Comparison of ENCODE assay signal across 23 cellular contexts in the genomic region with DNA sequence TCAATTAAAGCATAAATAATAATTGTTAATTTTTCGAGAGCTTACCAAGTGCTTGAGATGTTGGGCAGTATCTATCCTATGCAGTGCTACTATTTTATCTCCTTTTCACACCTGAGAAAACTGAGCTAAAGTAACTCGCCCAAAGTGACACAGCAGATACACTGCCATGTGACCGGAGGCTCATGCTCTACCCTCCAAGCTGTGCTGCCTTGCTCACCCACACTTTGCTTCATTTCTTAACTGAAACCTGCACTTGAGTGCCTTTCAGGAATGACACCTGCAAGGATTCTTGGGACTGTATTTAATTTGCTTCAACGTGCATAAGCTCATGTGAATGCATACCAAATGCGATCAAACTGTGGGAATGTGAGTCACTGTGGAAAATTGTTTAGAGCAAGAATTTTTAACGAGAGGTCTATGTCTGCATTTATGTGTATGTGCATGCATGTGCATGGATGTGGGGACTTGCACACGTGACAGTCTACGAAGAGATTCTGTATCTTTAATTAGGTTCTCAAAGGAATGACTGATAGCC.
"Had no signal": no experiment of that assay in that cellular context is flagged by ENCODE, and none has a peak within 500 bp of the region (broad histone marks: within the 10 kb centered on the region; RNA-seq: fewer than 3 reads in every experiment).

No MANE protein-coding gene starts in this region.

- H3K27ac ChIP-seq: gastrocnemius medialis, heart left ventricle, hepatocyte, lower lobe of right lung, prostate gland, sigmoid colon, thoracic aorta, tibial nerve, upper lobe of right lung, vagina had no signal

- H3K4me1 ChIP-seq: gastrocnemius medialis, heart left ventricle, lower lobe of right lung, prostate gland, sigmoid colon, tibial nerve, upper lobe of right lung, vagina had no signal

- H3K36me3 ChIP-seq: gastrocnemius medialis, heart left ventricle, lower lobe of right lung, prostate gland, sigmoid colon, thoracic aorta, tibial nerve, upper lobe of right lung, vagina had no signal

- ATAC-seq: esophagus mucosa; gastrocnemius medialis; heart left ventricle; left colon; left ventricle myocardium superior; lower lobe of right lung; naive thymus-derived CD8-positive, alpha-beta T cell; right cardiac atrium; stimulated activated effector memory CD8-positive, alpha-beta T cell treated with anti-CD3 and anti-CD28 coated beads, Interleukin-12 subunit alpha, Interleukin-12 subunit beta, amount 100 ng/mL, for 72 hours; stimulated activated naive CD8-positive, alpha-beta T cell treated with anti-CD3 and anti-CD28 coated beads, Interleukin-15, Interleukin-2, amounts not matched to agents 100 U/mL and 50 U/mL, for 24 hours; upper lobe of right lung had no signal

- H3K4me3 ChIP-seq: dorsolateral prefrontal cortex, gastrocnemius medialis, heart left ventricle, hepatocyte, lower lobe of right lung, prostate gland, sigmoid colon, thoracic aorta, tibial nerve, upper lobe of right lung, vagina had no signal

- H3K4me2 ChIP-seq: hepatocyte had no signal

- H3K4me1 Mint-ChIP-seq: naive thymus-derived CD8-positive, alpha-beta T cell; nephron progenitor cell; stimulated activated effector memory CD8-positive, alpha-beta T cell treated with anti-CD3 and anti-CD28 coated beads, Interleukin-12 subunit alpha, Interleukin-12 subunit beta, amount 100 ng/mL, for 72 hours had no signal

- H2AFZ ChIP-seq: hepatocyte had no signal

- H3K27me3 ChIP-seq: hepatocyte, sigmoid colon, tibial nerve, vagina had no signal

- H3K4me3 Mint-ChIP-seq: naive thymus-derived CD8-positive, alpha-beta T cell; nephron progenitor cell; stimulated activated effector memory CD8-positive, alpha-beta T cell treated with anti-CD3 and anti-CD28 coated beads, Interleukin-12 subunit alpha, Interleukin-12 subunit beta, amount 100 ng/mL, for 72 hours had no signal

- H3K9me3 ChIP-seq: gastrocnemius medialis, heart left ventricle, lower lobe of right lung, prostate gland, sigmoid colon, thoracic aorta, tibial nerve, upper lobe of right lung, vagina had no signal

- H3K79me2 ChIP-seq: hepatocyte had no signal

- DNase-seq: dorsolateral prefrontal cortex; effector CD4-positive, alpha-beta T cell; foreskin fibroblast; gastrocnemius medialis; heart left ventricle; left colon; left ventricle myocardium superior; lower lobe of right lung; naive thymus-derived CD8-positive, alpha-beta T cell; nephron progenitor cell; right cardiac atrium; sigmoid colon; stimulated activated CD4-positive, alpha-beta T cell treated with anti-CD3 and anti-CD28 coated beads, Interleukin-2, amount 100 ng/mL, for 24 hours; stimulated activated CD4-positive, alpha-beta T cell treated with anti-CD3 and anti-CD28 coated beads, Interleukin-4, amount 100 ng/mL, for 24 hours; stimulated activated naive CD8-positive, alpha-beta T cell treated with anti-CD3 and anti-CD28 coated beads, Interleukin-15, Interleukin-2, amounts not matched to agents 100 U/mL and 50 U/mL, for 24 hours; upper lobe of right lung had no signal

- H3K36me3 Mint-ChIP-seq: stimulated activated effector memory CD8-positive, alpha-beta T cell treated with anti-CD3 and anti-CD28 coated beads, Interleukin-12 subunit alpha, Interleukin-12 subunit beta, amount 100 ng/mL, for 72 hours had no signal

- H3K27ac Mint-ChIP-seq: naive thymus-derived CD8-positive, alpha-beta T cell; nephron progenitor cell; stimulated activated effector memory CD8-positive, alpha-beta T cell treated with anti-CD3 and anti-CD28 coated beads, Interleukin-12 subunit alpha, Interleukin-12 subunit beta, amount 100 ng/mL, for 72 hours had no signal

- H3K9me3 Mint-ChIP-seq: nephron progenitor cell had no signal
